15 cellular contexts compared by ENCODE assay signal in genomic region chr20:15146948-15147347, GRCh38.
DNase-seq lines count a peak whose midpoint lies in the region; ATAC-seq, FAIRE-seq and TF ChIP-seq lines count a peak whose summit lies in the region.
"Had no signal": no experiment of that assay in that cellular context is flagged by ENCODE, and none has a peak within 500 bp of the region (broad histone marks: within the 10 kb centered on the region; RNA-seq: fewer than 3 reads in every experiment).

No MANE protein-coding gene starts in this region.

- intact Hi-C loops in sigmoid colon (cut with DNase I), result no loop called here

- no peak overlapping the region for H2AFZ ChIP-seq in GM23338

- no peak for ATAC-seq in GM23338

- 65 to 76% methylated on average over 2 of the region's 2 CpGs for WGBS in sigmoid colon, 2 donors

- no peaks in the 10 kb centered on the region for H4K20me1 ChIP-seq in GM23338 (replicated peaks; ENCODE audit: insufficient read depth)

- H3K36me3 Mint-ChIP-seq in GM23338 (ENCODE audit: low read depth), result peaks cover 8% of the 10 kb centered on the region
- H3K36me3 Mint-ChIP-seq: IgD-negative memory B cell had no signal

- H3K9me3 Mint-ChIP-seq in GM23338, result peaks cover 2% of the 10 kb centered on the region

- peak overlapping the region; percentile 56; the same call in 1 of the 2 replicates for H3K4me2 ChIP-seq in GM23338

- H3K4me3 ChIP-seq in GM23338 (no peak overlapping the region), sigmoid colon (no peak overlapping the region)
- H3K4me3 ChIP-seq: HAP-1 had no signal

- no peak for TF ChIP-seq POLR2A in sigmoid colon (IDR thresholded peaks at IDR 0.05)

- DNase-seq in ELF-1 (ENCODE audit: low read depth, low spot score), result peak; percentile 2
- peak; percentile 4 for DNase-seq in GM23338 (ENCODE audit: low spot score)
- DNase-seq in NCI-H2171 (lab: John Stamatoyannopoulos, UW), result peak; percentile 75
- DNase-seq in iPS-NIHi11 (ENCODE audit: low spot score), result peak; percentile 7
- no peak for DNase-seq in SIG-M5 treated with dmso at 0.1 percent for 504 hours (lab: John Stamatoyannopoulos, UW; ENCODE audit: unreplicated experiment)
- no peak for DNase-seq in frontal cortex (ENCODE audit: low spot score in 2 of 2)
- no peak for DNase-seq in sigmoid colon
- DNase-seq: Caco-2, DMS53, NCI-H1436 treated with DMSO at 0.1 percent for 48 hours, OCI-M1, SIG-M5, SW 1271 had no signal

- H3K36me3 ChIP-seq in GM23338 (ENCODE audit: insufficient read depth) (no peaks in the 10 kb centered on the region), sigmoid colon (no peaks in the 10 kb centered on the region)
- H3K36me3 ChIP-seq: HAP-1 had no signal

- H3K27ac ChIP-seq in GM23338 (ENCODE audit: low read depth) (no peak overlapping the region), sigmoid colon (no peak overlapping the region)

- H3K4me1 ChIP-seq in GM23338 (ENCODE audit: insufficient read depth) (peaks cover 8% of the 10 kb centered on the region; the same call in 1 of the 2 replicates), sigmoid colon (no peaks in the 10 kb centered on the region)
- H3K4me1 ChIP-seq: HAP-1 had no signal

- no peaks in the 10 kb centered on the region for H3K9me2 ChIP-seq in GM23338 (ENCODE audit: insufficient read depth)

- H3K79me2 ChIP-seq in GM23338 (replicated peaks; ENCODE audit: insufficient read depth), result no peaks in the 10 kb centered on the region

- no peak for TF ChIP-seq EP300 in sigmoid colon (IDR thresholded peaks at IDR 0.05)

- peaks cover 11% of the 10 kb centered on the region; the same call in 2 of the 3 replicates for H3K4me1 Mint-ChIP-seq in GM23338
- H3K4me1 Mint-ChIP-seq: IgD-negative memory B cell had no signal

- no peak for FAIRE-seq in frontal cortex (lab: Jason Lieb, UNC)

- TF ChIP-seq CTCF in GM23338 (conservative IDR thresholded peaks at IDR 0.05; ENCODE audit: low read depth in 2 of 2), result no peak
- TF ChIP-seq CTCF in sigmoid colon (IDR thresholded peaks at IDR 0.05), result no peak

- no peak overlapping the region for H3K27ac Mint-ChIP-seq in GM23338
- H3K27ac Mint-ChIP-seq: IgD-negative memory B cell had no signal

- no peaks in the 10 kb centered on the region for H3K27me3 ChIP-seq in GM23338 (ENCODE audit: insufficient read depth)
- H3K27me3 ChIP-seq in sigmoid colon, result no peaks in the 10 kb centered on the region

- no peaks in the 10 kb centered on the region for H3F3A ChIP-seq in GM23338 (replicated peaks; ENCODE audit: low read depth)

- H3K27me3 Mint-ChIP-seq in GM23338 (ENCODE audit: insufficient read depth, low read depth, poor library complexity), result peaks cover 4% of the 10 kb centered on the region

- no peak overlapping the region for H3K4me3 Mint-ChIP-seq in GM23338
- H3K4me3 Mint-ChIP-seq: IgD-negative memory B cell had no signal

- H3K9me3 ChIP-seq in sigmoid colon, result no peaks in the 10 kb centered on the region
- H3K9me3 ChIP-seq: Caco-2, HAP-1 had no signal

TF ChIP-seq in GM23338, 12 proteins besides CTCF, POLR2A, EP300 and RAD21 (continues in another document):
- TF ChIP-seq EZH2phosphoT487 (IDR thresholded peaks at IDR 0.05; ENCODE audit: unreplicated experiment) (no peak), POLR2AphosphoS5 (IDR thresholded peaks at IDR 0.05; ENCODE audit: low read depth) (no peak), ZNF462 (CRISPR knock-in tag; IDR thresholded peaks at IDR 0.05) (no peak), CREB1 (CRISPR knock-in tag; IDR thresholded peaks at IDR 0.05; ENCODE audit: low read depth) (no peak), JUNB (IDR thresholded peaks at IDR 0.05; ENCODE audit: unreplicated experiment) (no peak), ZNF114 (CRISPR knock-in tag; IDR thresholded peaks at IDR 0.05) (no peak), EZH2 (IDR thresholded peaks at IDR 0.05; ENCODE audit: low read depth, unreplicated experiment) (no peak), STAT1 (IDR thresholded peaks at IDR 0.05; ENCODE audit: unreplicated experiment) (no peak), ZNF331 (CRISPR knock-in tag; IDR thresholded peaks at IDR 0.05; ENCODE audit: low read depth) (no peak)
- TF ChIP-seq, protein P1, sequence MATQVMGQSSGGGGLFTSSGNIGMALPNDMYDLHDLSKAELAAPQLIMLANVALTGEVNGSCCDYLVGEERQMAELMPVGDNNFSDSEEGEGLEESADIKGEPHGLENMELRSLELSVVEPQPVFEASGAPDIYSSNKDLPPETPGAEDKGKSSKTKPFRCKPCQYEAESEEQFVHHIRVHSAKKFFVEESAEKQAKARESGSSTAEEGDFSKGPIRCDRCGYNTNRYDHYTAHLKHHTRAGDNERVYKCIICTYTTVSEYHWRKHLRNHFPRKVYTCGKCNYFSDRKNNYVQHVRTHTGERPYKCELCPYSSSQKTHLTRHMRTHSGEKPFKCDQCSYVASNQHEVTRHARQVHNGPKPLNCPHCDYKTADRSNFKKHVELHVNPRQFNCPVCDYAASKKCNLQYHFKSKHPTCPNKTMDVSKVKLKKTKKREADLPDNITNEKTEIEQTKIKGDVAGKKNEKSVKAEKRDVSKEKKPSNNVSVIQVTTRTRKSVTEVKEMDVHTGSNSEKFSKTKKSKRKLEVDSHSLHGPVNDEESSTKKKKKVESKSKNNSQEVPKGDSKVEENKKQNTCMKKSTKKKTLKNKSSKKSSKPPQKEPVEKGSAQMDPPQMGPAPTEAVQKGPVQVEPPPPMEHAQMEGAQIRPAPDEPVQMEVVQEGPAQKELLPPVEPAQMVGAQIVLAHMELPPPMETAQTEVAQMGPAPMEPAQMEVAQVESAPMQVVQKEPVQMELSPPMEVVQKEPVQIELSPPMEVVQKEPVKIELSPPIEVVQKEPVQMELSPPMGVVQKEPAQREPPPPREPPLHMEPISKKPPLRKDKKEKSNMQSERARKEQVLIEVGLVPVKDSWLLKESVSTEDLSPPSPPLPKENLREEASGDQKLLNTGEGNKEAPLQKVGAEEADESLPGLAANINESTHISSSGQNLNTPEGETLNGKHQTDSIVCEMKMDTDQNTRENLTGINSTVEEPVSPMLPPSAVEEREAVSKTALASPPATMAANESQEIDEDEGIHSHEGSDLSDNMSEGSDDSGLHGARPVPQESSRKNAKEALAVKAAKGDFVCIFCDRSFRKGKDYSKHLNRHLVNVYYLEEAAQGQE (IDR thresholded peaks at IDR 0.05; ENCODE audit: unreplicated experiment), result no peak

Comparison
In these comparisons a context has a peak if more than half of its experiments do, and no peak if none do; other contexts are left out.
1. DNase-seq: peak in ELF-1 (single experiment), GM23338 (single experiment), NCI-H2171 (single experiment) and iPS-NIHi11 (single experiment); none in SIG-M5 treated with dmso at 0.1 percent for 504 hours (single experiment), frontal cortex (0 of 2) and sigmoid colon (single experiment).